ENCODE assay signal across 8 cellular contexts in genomic region chr6:33692760-33693158, GRCh38. TPM values are rescaled to one million over a fixed set of nuclear protein-coding genes. Genes with fewer than 3 reads are reported as not detected.
DNase-seq lines count a peak whose midpoint lies in the region; ATAC-seq and TF ChIP-seq lines count a peak whose summit lies in the region.

No MANE protein-coding gene starts in this region.

- H3K27ac Mint-ChIP-seq in immature natural killer cell = peak overlapping the region; percentile 97 to 98 (median 97)

- H3K9ac ChIP-seq in IMR-90 (ENCODE audit: low read depth, low read length) = no peak overlapping the region

- H2BK120ac ChIP-seq in IMR-90 (ENCODE audit: low read depth, low read length) = no peak overlapping the region

- peak; percentile 7 for DNase-seq in IMR-90
- peak; percentile 67 for DNase-seq in activated T-cell treated with anti-CD3 and anti-CD28 coated beads, Interleukin-2, amount 50 U/mL, for 1 hour
- peak; percentile 86 to 87 (median 86) for DNase-seq in immature natural killer cell
- DNase-seq in stomach = peak; percentile 51
- DNase-seq in DMS153 treated with DMSO at 0.1 percent for 48 hours (lab: John Stamatoyannopoulos, UW; ENCODE audit: unreplicated experiment) = no peak

- peaks cover 20% of the 10 kb centered on the region for H3K4me1 ChIP-seq in IMR-90 (ENCODE audit: control insufficient read depth, insufficient read depth, low read length)
- peaks cover 30 to 61% (median 40%) of the 10 kb centered on the region in 4 donors for H3K4me1 ChIP-seq in stomach

- TF ChIP-seq POLR2A in IMR-90 (IDR thresholded peaks at IDR 0.05; ENCODE audit: low read depth, low read length) (no peak), stomach (IDR thresholded peaks at IDR 0.05) (no peak)

- H3K9me3 ChIP-seq in IMR-90 (ENCODE audit: control insufficient read depth, insufficient read depth, low read length) (no peaks in the 10 kb centered on the region), stomach (no peaks in the 10 kb centered on the region)

- TF ChIP-seq CTCF in IMR-90 (conservative IDR thresholded peaks at IDR 0.05; ENCODE audit: low read depth, low read length) = no peak
- no peak for TF ChIP-seq CTCF in stomach (IDR thresholded peaks at IDR 0.05)

- intact Hi-C loops in IMR-90 (cut with micrococcal nuclease) = no loop called here
- intact Hi-C loops in stomach (cut with DNase I; ENCODE audit: low total_unique reads) = no loop called here

- H2AFZ ChIP-seq in IMR-90 (replicated peaks; ENCODE audit: low read length, poor library complexity) = no peak overlapping the region

- H2AK5ac ChIP-seq in IMR-90 (ENCODE audit: low read depth, low read length) = no peak overlapping the region

- H2BK5ac ChIP-seq in IMR-90 (ENCODE audit: low read depth, low read length, poor library complexity, severe bottlenecking) = no peak overlapping the region

- ATAC-seq in IMR-90 (ENCODE audit: low read depth) (no peak), GM18870 (IDR thresholded peaks at IDR 0.05; ENCODE audit: unreplicated experiment) (no peak), HG02763 (IDR thresholded peaks at IDR 0.05; ENCODE audit: unreplicated experiment) (no peak), GM21737 (IDR thresholded peaks at IDR 0.05; ENCODE audit: unreplicated experiment) (no peak)

- dilution Hi-C loops in IMR-90 (cut with HindIII; ENCODE audit: low sequenced_read_pairs, unreplicated experiment) = no loop called here

- peak overlapping the region; percentile 22 to 73 (median 63) for H3K4me3 Mint-ChIP-seq in immature natural killer cell

- H2AK9ac ChIP-seq in IMR-90 (replicated peaks; ENCODE audit: low read depth, low read length, poor library complexity) = no peak overlapping the region

- H3K79me1 ChIP-seq in IMR-90 (ENCODE audit: low read depth in 1 of 2, low read length in 2 of 2) = peaks cover 0 to 23% of the 10 kb centered on the region in 2 experiments; a peak in 2 of 4 replicates

- peaks cover 20 to 36% (median 24%) of the 10 kb centered on the region in 3 donors for H3K36me3 Mint-ChIP-seq in immature natural killer cell

- no peak overlapping the region for H3K4ac ChIP-seq in IMR-90 (ENCODE audit: low read depth, low read length)

- H3K36me3 ChIP-seq in IMR-90 (ENCODE audit: control insufficient read depth, insufficient read depth, low read length) (peaks cover 17% of the 10 kb centered on the region), stomach (peaks cover 54 to 100% (median 97%) of the 10 kb centered on the region in 4 donors)

- no peak overlapping the region for H3K4me3 ChIP-seq in IMR-90 (ENCODE audit: insufficient read depth, low read depth, low read length)
- H3K4me3 ChIP-seq in stomach = no peak overlapping the region

- H3K4me1 Mint-ChIP-seq in immature natural killer cell = peaks cover 51 to 59% of the 10 kb centered on the region in 2 donors

- H3K23ac ChIP-seq in IMR-90 (ENCODE audit: low read depth, low read length) = no peak overlapping the region

- H3K27me3 Mint-ChIP-seq in immature natural killer cell (ENCODE audit: low read depth in 3 of 3) = peaks cover 0 to 9% (median 4%) of the 10 kb centered on the region in 3 donors

- no peak overlapping the region for H3K27ac ChIP-seq in IMR-90 (ENCODE audit: insufficient read depth, low read length)
- peak overlapping the region in 4 of 5 donors; percentile 53 to 66 (median 64) for H3K27ac ChIP-seq in stomach

- POLR2A ChIA-PET in IMR-90 (lab: Charles Lee; ENCODE audit: unreplicated experiment) = interaction anchor here (0.5 kb wide), 1 partner anchor 380 kb away, joined by 3 read pairs; no protein-coding TSS in a partner anchor

- H3K9me1 ChIP-seq in IMR-90 (ENCODE audit: insufficient read depth, low read length) = peaks cover 25% of the 10 kb centered on the region

- H4K8ac ChIP-seq in IMR-90 (ENCODE audit: low read depth in 2 of 2, low read length in 2 of 2) = no peak overlapping the region

- no peak overlapping the region for H3K18ac ChIP-seq in IMR-90 (ENCODE audit: low read depth, low read length)

- no peak overlapping the region for H2BK15ac ChIP-seq in IMR-90 (ENCODE audit: low read depth, low read length)

- H2BK20ac ChIP-seq in IMR-90 (ENCODE audit: low read depth, low read length) = no peak overlapping the region

- H3K9me3 Mint-ChIP-seq in immature natural killer cell = no peaks in the 10 kb centered on the region

- no TSS peak for BruUV-seq in IMR-90 (replicated peaks; lab: Mats Ljungman, UMichigan)

- TF ChIP-seq EP300 in stomach (IDR thresholded peaks at IDR 0.05) = no peak

- no peak overlapping the region for H4K5ac ChIP-seq in IMR-90 (ENCODE audit: low read depth, low read length)

- no peak overlapping the region for H3K4me2 ChIP-seq in IMR-90 (ENCODE audit: low read depth, low read length)

- no peak for TF ChIP-seq RAD21 in IMR-90 (IDR thresholded peaks at IDR 0.05; ENCODE audit: low read length)

- in situ Hi-C loops in IMR-90 (cut with MboI; ENCODE audit: low sequenced_read_pairs) = no loop called here

- H3K27me3 ChIP-seq in IMR-90 (ENCODE audit: control insufficient read depth, insufficient read depth, low read length) (no peaks in the 10 kb centered on the region), stomach (no peaks in the 10 kb centered on the region)

- no peak overlapping the region for H3K56ac ChIP-seq in IMR-90 (ENCODE audit: extremely low read depth, insufficient read depth, low read length)

- no peak overlapping the region for H3K14ac ChIP-seq in IMR-90 (replicated peaks; ENCODE audit: low read depth, low read length)

- CTCF ChIA-PET in IMR-90 (lab: Yijun Ruan, JAX) = no interaction called here

- H4K20me1 ChIP-seq in IMR-90 (ENCODE audit: insufficient read depth, low read length) = peaks cover 8% of the 10 kb centered on the region; the same call in 1 of the 2 replicates

- WGBS in IMR-90 (ENCODE audit: extremely low coverage in 2 of 2, insufficient read length in 1 of 2), 2 experiments = 94% methylated on average over 5 of the region's 10 CpGs; no CpG with 5 or more reads in 1 of the 2 experiments
- WGBS in stomach, 5 donors = 67 to 79% (median 79%) methylated on average over 10 of the region's 10 CpGs

- H4K91ac ChIP-seq in IMR-90 (ENCODE audit: insufficient read depth, low read depth, low read length) = no peak overlapping the region

TF ChIP-seq in IMR-90, 13 proteins besides CTCF, POLR2A, EP300 and RAD21:
- TF ChIP-seq RCOR1 (IDR thresholded peaks at IDR 0.05; ENCODE audit: insufficient replicate concordance, low read length) (no peak), CEBPB (IDR thresholded peaks at IDR 0.05; ENCODE audit: low read depth, low read length) (no peak), MAZ (IDR thresholded peaks at IDR 0.05; ENCODE audit: borderline replicate concordance, low read depth, low read length) (no peak), FOS (IDR thresholded peaks at IDR 0.05; ENCODE audit: low read depth, low read length) (no peak), CHD1 (IDR thresholded peaks at IDR 0.05; ENCODE audit: low read depth, low read length) (no peak), ELK1 (IDR thresholded peaks at IDR 0.05; ENCODE audit: borderline replicate concordance, low read depth, low read length) (no peak), BHLHE40 (IDR thresholded peaks at IDR 0.05; ENCODE audit: low read depth, low read length) (no peak), MAFK (IDR thresholded peaks at IDR 0.05; ENCODE audit: low read depth, low read length) (no peak), MXI1 (IDR thresholded peaks at IDR 0.05; ENCODE audit: borderline replicate concordance, low read depth, low read length) (no peak), NFE2L2 (IDR thresholded peaks at IDR 0.05; ENCODE audit: low read depth, low read length) (no peak), SMC3 (IDR thresholded peaks at IDR 0.05; ENCODE audit: low read depth, low read length) (no peak), USF2 (IDR thresholded peaks at IDR 0.05; ENCODE audit: low read depth, low read length) (no peak), RFX5 (IDR thresholded peaks at IDR 0.05; ENCODE audit: low read depth, low read length) (no peak)

RNA-seq across cellular contexts. Expression of gene UQCC2, which starts 18.7 kb away (rescaled TPM):
- 13.8 and 23.1 TPM in 2 replicates for total RNA-seq in IMR-90 (2012; rRNA removed)
- 34.5 and 44.5 TPM in 2 replicates for polyA plus RNA-seq in IMR-90 (2012; rRNA removed)
- polyA plus RNA-seq in IMR-90 (2012; cell fraction: cytosol; rRNA removed) = 28.0 and 38.5 TPM in 2 replicates
- polyA plus RNA-seq in IMR-90 (2012; cell fraction: nucleus; rRNA removed; ENCODE audit: low replicate concordance) = 18.4 and 25.0 TPM in 2 replicates
- 10 to 100 TPM; 27.9 to 48.8 (median 37.4) TPM for polyA plus RNA-seq in immature natural killer cell
- total RNA-seq in stomach = 10 to 100 TPM in 3 of 5 donors, 1 to 10 TPM in 2; 4.7 to 25.4 (median 15.4) TPM
- 100 to 1,000 TPM in 1 of 3 donors, 10 to 100 TPM in 2; 83.1 to 109 (median 93.7) TPM for polyA plus RNA-seq in stomach

RNA-seq across cellular contexts. Expression of gene IP6K3, which starts 53.9 kb away (rescaled TPM):
- 0.18 and 0.28 TPM in 2 replicates for total RNA-seq in IMR-90 (2012; rRNA removed)
- polyA plus RNA-seq in IMR-90 (2012; rRNA removed) = 0.51 and 0.52 TPM in 2 replicates
- 0.22 and 0.62 TPM in 2 replicates for polyA plus RNA-seq in IMR-90 (2012; cell fraction: cytosol; rRNA removed)
- 0.39 and 0.49 TPM in 2 replicates for polyA plus RNA-seq in IMR-90 (2012; cell fraction: nucleus; rRNA removed; ENCODE audit: low replicate concordance)
- not detected for polyA plus RNA-seq in immature natural killer cell
- 10 to 100 TPM in 1 of 5 donors, 1 to 10 TPM in 1, under 1 TPM in 1, not detected in 2; 0.58 to 73.5 (median 1.1) TPM for total RNA-seq in stomach
- 1 to 10 TPM; 1.3 to 3.4 (median 2.5) TPM for polyA plus RNA-seq in stomach
